20 cellular contexts compared by ENCODE assay signal in genomic region chr12:54937376-54937775, GRCh38. TPM values are rescaled to one million over a fixed set of nuclear protein-coding genes. Genes with fewer than 3 reads are reported as not detected.
DNase-seq lines count a peak whose midpoint lies in the region; ATAC-seq and TF ChIP-seq lines count a peak whose summit lies in the region.
"Had no signal": no experiment of that assay in that cellular context is flagged by ENCODE, and none has a peak within 500 bp of the region (broad histone marks: within the 10 kb centered on the region; RNA-seq: fewer than 3 reads in every experiment).

No MANE protein-coding gene starts in this region.

- ATAC-seq in stimulated activated naive CD8-positive, alpha-beta T cell treated with anti-CD3 and anti-CD28 coated beads, Interleukin-15, Interleukin-2, amounts not matched to agents 100 U/mL and 50 U/mL, for 24 hours = no peak
- ATAC-seq in foreskin keratinocyte = no peak
- ATAC-seq in HG02852 (IDR thresholded peaks at IDR 0.05; ENCODE audit: unreplicated experiment) = no peak
- ATAC-seq: HepG2 had no signal

- CTCF ChIA-PET in mammary epithelial cell (lab: Charles Lee; ENCODE audit: low non-redundant PET) = no interaction called here

- H3K9me3 ChIP-seq in mammary epithelial cell (replicated peaks; ENCODE audit: insufficient read depth, low read length) = peaks cover 2% of the 10 kb centered on the region
- H3K9me3 ChIP-seq: Caco-2 had no signal

- in situ Hi-C loops in mammary epithelial cell (cut with MboI; ENCODE audit: low sequenced_read_pairs in 2 of 2) = loop anchor here (10.0 kb wide), 2 partner anchors 63 to 83 kb away; partner anchors contain the start of gene MUCL1 (in 1 of the 2)
- in situ Hi-C loops in KBM-7 (cut with MboI; ENCODE audit: low pct_unique_long_range_greater_than_20kb, low sequenced_read_pairs) = no loop called here

- dilution Hi-C loops in mammary epithelial cell (cut with HindIII; ENCODE audit: low sequenced_read_pairs) = no loop called here

- H2AFZ ChIP-seq in mammary epithelial cell (ENCODE audit: low read depth, low read length) = peak overlapping the region; percentile 75
- H2AFZ ChIP-seq: PC-9 had no signal

- no TSS peak for BruUV-seq in mammary epithelial cell (replicated peaks; lab: Mats Ljungman, UMichigan)

- peak overlapping the region; percentile 45 for H3K27ac Mint-ChIP-seq in stimulated activated naive CD8-positive, alpha-beta T cell treated with anti-CD3 and anti-CD28 coated beads, Interleukin-15, Interleukin-2, amounts not matched to agents 100 ng/mL and 50 ng/mL, for 24 hours
- H3K27ac Mint-ChIP-seq: HFFc6 had no signal

- TF ChIP-seq CTCF in mammary epithelial cell (conservative IDR thresholded peaks at IDR 0.05 in 1 of 2, IDR thresholded peaks at IDR 0.05 in 1 of 2; ENCODE audit: extremely low read depth in 1 of 2, insufficient read depth in 1 of 2, low read depth in 1 of 2, low read length in 2 of 2) (no peak), foreskin keratinocyte (conservative IDR thresholded peaks at IDR 0.05) (no peak)

- H3K27ac ChIP-seq in mammary epithelial cell (ENCODE audit: insufficient read depth, low read depth, low read length) (peak overlapping the region; percentile 95), foreskin keratinocyte (peak overlapping the region; percentile 81)
- H3K27ac ChIP-seq: PC-9 had no signal

- H3K9me3 Mint-ChIP-seq in stimulated activated naive CD8-positive, alpha-beta T cell treated with anti-CD3 and anti-CD28 coated beads, Interleukin-15, Interleukin-2, amounts not matched to agents 100 ng/mL and 50 ng/mL, for 24 hours = peaks cover 4% of the 10 kb centered on the region
- H3K9me3 Mint-ChIP-seq: HFFc6 had no signal

- H3K4me1 ChIP-seq in mammary epithelial cell (ENCODE audit: insufficient read depth, low read length) (peaks cover 53% of the 10 kb centered on the region), foreskin keratinocyte (peaks cover 49% of the 10 kb centered on the region)
- H3K4me1 ChIP-seq: Caco-2 had no signal

- H3K4me3 ChIP-seq in mammary epithelial cell (replicated peaks in 1 of 3; ENCODE audit: insufficient read depth in 1 of 3, low read depth in 2 of 3, low read length in 3 of 3) = no peak overlapping the region
- H3K4me3 ChIP-seq: MG63, PC-9 had no signal

- H3K36me3 Mint-ChIP-seq in stimulated activated naive CD8-positive, alpha-beta T cell treated with anti-CD3 and anti-CD28 coated beads, Interleukin-15, Interleukin-2, amounts not matched to agents 100 ng/mL and 50 ng/mL, for 24 hours (ENCODE audit: low read depth) = peaks cover 44% of the 10 kb centered on the region

- H3K4me1 Mint-ChIP-seq in stimulated activated naive CD8-positive, alpha-beta T cell treated with anti-CD3 and anti-CD28 coated beads, Interleukin-15, Interleukin-2, amounts not matched to agents 100 ng/mL and 50 ng/mL, for 24 hours (ENCODE audit: low read depth) = peaks cover 62% of the 10 kb centered on the region

- intact Hi-C loops in mammary epithelial cell (cut with micrococcal nuclease) = no loop called here

- no peak overlapping the region for H3K4me2 ChIP-seq in mammary epithelial cell (ENCODE audit: insufficient read depth, low read depth, low read length)
- H3K4me2 ChIP-seq: PC-9 had no signal

- H3K36me3 ChIP-seq in mammary epithelial cell (ENCODE audit: insufficient read depth, low read length) = no peaks in the 10 kb centered on the region
- H3K36me3 ChIP-seq: MG63 had no signal

- DNase-seq in stimulated activated naive CD8-positive, alpha-beta T cell treated with anti-CD3 and anti-CD28 coated beads, Interleukin-15, Interleukin-2, amounts not matched to agents 100 U/mL and 50 U/mL, for 24 hours = no peak
- DNase-seq in mammary epithelial cell (no peak), foreskin keratinocyte (no peak), KBM-7 (no peak), NCI-H1930 (lab: John Stamatoyannopoulos, UW) (no peak)
- DNase-seq: AML-193; Caco-2; HFFc6; MG63; NCI-H1092; NCI-H1694 treated with DMSO at 0.1 percent for 48 hours; NCI-H446; NCI-H69; NK-92 treated with Interleukin-12 subunit alpha and Interleukin-12 subunit beta, amount 100 ng/mL, for 24 hours; PC-9 had no signal

- no peaks in the 10 kb centered on the region for H3K79me2 ChIP-seq in mammary epithelial cell (ENCODE audit: insufficient read depth, low read length)

- H3K9ac ChIP-seq in mammary epithelial cell (ENCODE audit: insufficient read depth, low read length) = no peak overlapping the region

- no peaks in the 10 kb centered on the region for H4K20me1 ChIP-seq in mammary epithelial cell (ENCODE audit: insufficient read depth, low read length)

- H3K27me3 ChIP-seq in mammary epithelial cell (ENCODE audit: insufficient read depth, low read length) = no peaks in the 10 kb centered on the region
- no peaks in the 10 kb centered on the region for H3K27me3 ChIP-seq in foreskin keratinocyte
- H3K27me3 ChIP-seq: MG63 had no signal

- no peaks in the 10 kb centered on the region for H3K27me3 Mint-ChIP-seq in stimulated activated naive CD8-positive, alpha-beta T cell treated with anti-CD3 and anti-CD28 coated beads, Interleukin-15, Interleukin-2, amounts not matched to agents 100 ng/mL and 50 ng/mL, for 24 hours

- H3K4me3 Mint-ChIP-seq in stimulated activated naive CD8-positive, alpha-beta T cell treated with anti-CD3 and anti-CD28 coated beads, Interleukin-15, Interleukin-2, amounts not matched to agents 100 ng/mL and 50 ng/mL, for 24 hours = no peak overlapping the region
- H3K4me3 Mint-ChIP-seq: CD14-positive monocyte, HFFc6 had no signal

RNA-seq across cellular contexts. Expression of gene TESPA1, which starts 47.2 kb away (rescaled TPM):
- not detected for total RNA-seq in mammary epithelial cell
- not detected for polyA plus RNA-seq in mammary epithelial cell
- not detected for polyA minus RNA-seq in mammary epithelial cell
- total RNA-seq in foreskin keratinocyte = not detected in 2 replicates
- not detected in 2 replicates for polyA plus RNA-seq in foreskin keratinocyte
- total RNA-seq: Caco-2, HepG2, HFFc6, PC-9, SK-MEL-5 had no signal
- polyA plus RNA-seq: HepG2 had no signal
